In genomic region chr2:215506604-215506990, GRCh38 we compare ENCODE assay signal across 22 cellular contexts.
"Had no signal": no experiment of that assay in that cellular context is flagged by ENCODE, and none has a peak within 500 bp of the region (broad histone marks: within the 10 kb centered on the region; RNA-seq: fewer than 3 reads in every experiment).

No MANE protein-coding gene starts in this region.

- H3K4me1 Mint-ChIP-seq: activated CD8-positive, alpha-beta memory T cell treated with anti-CD3 and anti-CD28 coated beads, Interleukin-2, amount 10 ng/mL, durations not matched to agents 7 days and 5 days had no signal

- H3K9me3 ChIP-seq: adrenal gland, gastroesophageal sphincter, heart right ventricle had no signal

- H3K4me3 Mint-ChIP-seq: activated CD8-positive, alpha-beta memory T cell treated with anti-CD3 and anti-CD28 coated beads, Interleukin-2, amount 10 ng/mL, durations not matched to agents 7 days and 5 days; brain; dendritic cell treated with granulocyte-macrophage colony-stimulating factor and Interleukin-4, amounts not matched to agents 40 ng/mL and 50 ng/mL, for 4 days; naive thymus-derived CD4-positive, alpha-beta T cell; type B pancreatic cell had no signal

- ATAC-seq: activated CD8-positive, alpha-beta memory T cell treated with anti-CD3 and anti-CD28 coated beads, Interleukin-2, amount 10 ng/mL, durations not matched to agents 7 days and 5 days; gastroesophageal sphincter; heart right ventricle; naive thymus-derived CD4-positive, alpha-beta T cell had no signal

- H3K36me3 ChIP-seq: adrenal gland, gastroesophageal sphincter, heart right ventricle had no signal

- H3K27ac Mint-ChIP-seq: activated CD8-positive, alpha-beta memory T cell treated with anti-CD3 and anti-CD28 coated beads, Interleukin-2, amount 10 ng/mL, durations not matched to agents 7 days and 5 days; brain; dendritic cell treated with granulocyte-macrophage colony-stimulating factor and Interleukin-4, amounts not matched to agents 40 ng/mL and 50 ng/mL, for 4 days; naive thymus-derived CD4-positive, alpha-beta T cell; type B pancreatic cell had no signal

- H3K27ac ChIP-seq: adrenal gland, heart right ventricle, skin epidermis had no signal

- H3K9me3 Mint-ChIP-seq: dendritic cell treated with granulocyte-macrophage colony-stimulating factor and Interleukin-4, amounts not matched to agents 40 ng/mL and 50 ng/mL, for 4 days; type B pancreatic cell had no signal

- H3K27me3 ChIP-seq: adrenal gland, gastroesophageal sphincter, heart right ventricle had no signal

- H3K27me3 Mint-ChIP-seq: dendritic cell treated with granulocyte-macrophage colony-stimulating factor and Interleukin-4, amounts not matched to agents 40 ng/mL and 50 ng/mL, for 4 days; type B pancreatic cell had no signal

- DNase-seq: activated CD4-positive, alpha-beta T cell treated with anti-CD3 and anti-CD28 coated beads, Interleukin-2, amount 50 U/mL, for 48 hours; activated CD4-positive, CD25-positive, alpha-beta regulatory T cell treated with anti-CD3 and anti-CD28 coated beads, Interleukin-2, amount 50 U/mL, for 72 hours; activated CD8-positive, alpha-beta memory T cell treated with anti-CD3 and anti-CD28 coated beads, Interleukin-2, amount 10 ng/mL, durations not matched to agents 7 days and 5 days; activated effector memory CD4-positive, alpha-beta T cell treated with Interleukin-2 at 50 U/mL for 16 hours; activated naive CD4-positive, alpha-beta T cell treated with anti-CD3 and anti-CD28 coated beads, Interleukin-2, amount 50 U/mL, for 16 hours; activated T-cell treated with anti-CD3 and anti-CD28 coated beads, Interleukin-2, amount 50 U/mL, for 1 hour; adrenal gland; cerebellar nuclear complex; heart right ventricle; left cardiac atrium; naive thymus-derived CD4-positive, alpha-beta T cell; retina; stimulated activated CD4-positive, alpha-beta T cell treated with anti-CD3 and anti-CD28 coated beads, Interleukin-4, amount 100 ng/mL, for 4 hours; stimulated activated CD8-positive, alpha-beta memory T cell treated with anti-CD3 and anti-CD28 coated beads, Interleukin-4, amount 100 ng/mL, for 48 hours; stimulated activated naive CD4-positive, alpha-beta T cell treated with Interleukin-2 at 50 U/mL for 16 hours; T-helper 1 cell had no signal

- H3K4me3 ChIP-seq: adrenal gland, gastroesophageal sphincter, heart right ventricle, lung, skin epidermis had no signal

- H3K36me3 Mint-ChIP-seq: activated CD8-positive, alpha-beta memory T cell treated with anti-CD3 and anti-CD28 coated beads, Interleukin-2, amount 10 ng/mL, durations not matched to agents 7 days and 5 days; brain; naive thymus-derived CD4-positive, alpha-beta T cell; type B pancreatic cell had no signal

- H3K4me1 ChIP-seq: adrenal gland had no signal
